16 cellular contexts compared by ENCODE assay signal in genomic region chr12:22164101-22164500, GRCh38.
A peak's percentile ranks its signal among the peaks of the same experiment; 100 is the strongest.
DNase-seq lines count a peak whose midpoint lies in the region; ATAC-seq and TF ChIP-seq lines count a peak whose summit lies in the region.
"Had no signal": no experiment of that assay in that cellular context is flagged by ENCODE, and none has a peak within 500 bp of the region (broad histone marks: within the 10 kb centered on the region; RNA-seq: fewer than 3 reads in every experiment).

No MANE protein-coding gene starts in this region.

- H3K9me3 Mint-ChIP-seq in CD4-positive, alpha-beta T cell = no peaks in the 10 kb centered on the region
- H3K9me3 Mint-ChIP-seq in T-helper 2 cell treated with Interferon-gamma antibody and Interleukin-4, amounts not matched to agents 5 μg/mL and 100 μg/mL, for 36 hours = peaks cover 3% of the 10 kb centered on the region
- H3K9me3 Mint-ChIP-seq in activated T-helper 2 cell treated with anti-CD3 and anti-CD28 coated beads, Interferon-gamma antibody, Interleukin-2, Interleukin-4, amounts not matched to agents 10 μg/mL and 5 μg/mL and 100 μg/mL, durations not matched to agents 14 hours and 24 hours and 36 hours = peaks cover 3% of the 10 kb centered on the region
- H3K9me3 Mint-ChIP-seq in type B pancreatic cell = no peaks in the 10 kb centered on the region

- peak overlapping the region; percentile 57 for H3K4me3 Mint-ChIP-seq in CD4-positive, alpha-beta T cell
- H3K4me3 Mint-ChIP-seq in T-helper 2 cell treated with Interferon-gamma antibody and Interleukin-4, amounts not matched to agents 5 μg/mL and 100 μg/mL, for 36 hours = no peak overlapping the region
- H3K4me3 Mint-ChIP-seq in activated T-helper 2 cell treated with anti-CD3 and anti-CD28 coated beads, Interferon-gamma antibody, Interleukin-2, Interleukin-4, amounts not matched to agents 10 μg/mL and 5 μg/mL and 100 μg/mL, durations not matched to agents 14 hours and 24 hours and 36 hours (ENCODE audit: low read depth) = no peak overlapping the region
- H3K4me3 Mint-ChIP-seq in type B pancreatic cell = no peak overlapping the region

- intact Hi-C loops in CD4-positive, alpha-beta T cell (cut with DNase I, micrococcal nuclease) = loop anchor here (10.0 kb wide), 3 partner anchors 59 to 469 kb away; partner anchors contain the start of gene ST8SIA1 (in 1 of the 2)
- intact Hi-C loops in left colon (cut with DNase I, micrococcal nuclease) = no loop called here
- intact Hi-C loops in activated T-helper 2 cell treated with anti-CD3 and anti-CD28 coated beads, Interferon-gamma antibody, Interleukin-2, Interleukin-4, amounts not matched to agents 10 μg/mL and 5 μg/mL and 100 μg/mL, durations not matched to agents 14 hours and 24 hours and 36 hours (cut with micrococcal nuclease) = no loop called here

- TF ChIP-seq CTCF in CD4-positive, alpha-beta T cell (IDR thresholded peaks at IDR 0.05) = no peak
- no peak for TF ChIP-seq CTCF in type B pancreatic cell (conservative IDR thresholded peaks at IDR 0.05)

- no peaks in the 10 kb centered on the region for H3K36me3 Mint-ChIP-seq in CD4-positive, alpha-beta T cell (ENCODE audit: low read depth)
- H3K36me3 Mint-ChIP-seq in T-helper 2 cell treated with Interferon-gamma antibody and Interleukin-4, amounts not matched to agents 5 μg/mL and 100 μg/mL, for 36 hours (ENCODE audit: low read depth) = peaks cover 1% of the 10 kb centered on the region
- no peaks in the 10 kb centered on the region for H3K36me3 Mint-ChIP-seq in activated T-helper 2 cell treated with anti-CD3 and anti-CD28 coated beads, Interferon-gamma antibody, Interleukin-2, Interleukin-4, amounts not matched to agents 10 μg/mL and 5 μg/mL and 100 μg/mL, durations not matched to agents 14 hours and 24 hours and 36 hours (ENCODE audit: low read depth)
- no peaks in the 10 kb centered on the region for H3K36me3 Mint-ChIP-seq in type B pancreatic cell

- peak overlapping the region; percentile 78 for H3K27ac Mint-ChIP-seq in CD4-positive, alpha-beta T cell
- H3K27ac Mint-ChIP-seq in T-helper 2 cell treated with Interferon-gamma antibody and Interleukin-4, amounts not matched to agents 5 μg/mL and 100 μg/mL, for 36 hours = peak overlapping the region; percentile 53
- H3K27ac Mint-ChIP-seq in activated T-helper 2 cell treated with anti-CD3 and anti-CD28 coated beads, Interferon-gamma antibody, Interleukin-2, Interleukin-4, amounts not matched to agents 10 μg/mL and 5 μg/mL and 100 μg/mL, durations not matched to agents 14 hours and 24 hours and 36 hours = no peak overlapping the region
- no peak overlapping the region for H3K27ac Mint-ChIP-seq in type B pancreatic cell

- H3K27me3 Mint-ChIP-seq in CD4-positive, alpha-beta T cell = no peaks in the 10 kb centered on the region
- no peaks in the 10 kb centered on the region for H3K27me3 Mint-ChIP-seq in T-helper 2 cell treated with Interferon-gamma antibody and Interleukin-4, amounts not matched to agents 5 μg/mL and 100 μg/mL, for 36 hours (ENCODE audit: low read depth)
- H3K27me3 Mint-ChIP-seq in activated T-helper 2 cell treated with anti-CD3 and anti-CD28 coated beads, Interferon-gamma antibody, Interleukin-2, Interleukin-4, amounts not matched to agents 10 μg/mL and 5 μg/mL and 100 μg/mL, durations not matched to agents 14 hours and 24 hours and 36 hours (ENCODE audit: low read depth) = no peaks in the 10 kb centered on the region
- no peaks in the 10 kb centered on the region for H3K27me3 Mint-ChIP-seq in type B pancreatic cell

- POLR2A ChIA-PET in CD4-positive, alpha-beta T cell (lab: Charles Lee) = interaction anchor here (0.9 to 1.5 kb wide), 4 partner anchors 10 to 171 kb away, joined by 3 to 6 read pairs (median 5); partner anchors contain the start of gene CMAS

- in situ Hi-C loops in KBM-7 (cut with MboI; ENCODE audit: low pct_unique_long_range_greater_than_20kb, low sequenced_read_pairs) = no loop called here

- H3K27me3 ChIP-seq in CD4-positive, alpha-beta T cell (ENCODE audit: control insufficient read depth, insufficient read depth, low read length) = no peaks in the 10 kb centered on the region

- CTCF ChIA-PET in CD4-positive, alpha-beta T cell (lab: Charles Lee) = no interaction called here

- peak; percentile 66 for ATAC-seq in CD4-positive, alpha-beta T cell (ENCODE audit: poor library complexity)
- ATAC-seq in left colon = peak; percentile 90
- ATAC-seq: lower lobe of right lung, right cardiac atrium had no signal

- no peaks in the 10 kb centered on the region for H3K9me3 ChIP-seq in CD4-positive, alpha-beta T cell (ENCODE audit: control insufficient read depth, low read length)
- H3K9me3 ChIP-seq: lower lobe of right lung had no signal

- peak overlapping the region; percentile 5 for H3K27ac ChIP-seq in CD4-positive, alpha-beta T cell (ENCODE audit: low read depth, low read length)
- H3K27ac ChIP-seq in substantia nigra (ENCODE audit: low read depth, low read length, poor library complexity, severe bottlenecking) = no peak overlapping the region
- H3K27ac ChIP-seq: lower lobe of right lung, SK-N-MC had no signal

- peaks cover 64% of the 10 kb centered on the region for H3K4me1 Mint-ChIP-seq in CD4-positive, alpha-beta T cell (ENCODE audit: low read depth)
- H3K4me1 Mint-ChIP-seq in T-helper 2 cell treated with Interferon-gamma antibody and Interleukin-4, amounts not matched to agents 5 μg/mL and 100 μg/mL, for 36 hours (ENCODE audit: low read depth) = peaks cover 9% of the 10 kb centered on the region
- peaks cover 13% of the 10 kb centered on the region for H3K4me1 Mint-ChIP-seq in activated T-helper 2 cell treated with anti-CD3 and anti-CD28 coated beads, Interferon-gamma antibody, Interleukin-2, Interleukin-4, amounts not matched to agents 10 μg/mL and 5 μg/mL and 100 μg/mL, durations not matched to agents 14 hours and 24 hours and 36 hours (ENCODE audit: low read depth)
- H3K4me1 Mint-ChIP-seq in type B pancreatic cell (ENCODE audit: unreplicated experiment) = peaks cover 4% of the 10 kb centered on the region

- DNase-seq in CD4-positive, alpha-beta T cell = no peak
- peak; percentile 45 for DNase-seq in KBM-7
- no peak for DNase-seq in T-helper 2 cell treated with Interferon-gamma antibody and Interleukin-4, amounts not matched to agents 5 μg/mL and 100 μg/mL, for 36 hours (ENCODE audit: low spot score)
- peak in 1 of 2 donors; percentile 15 for DNase-seq in left colon
- no peak for DNase-seq in activated T-helper 2 cell treated with anti-CD3 and anti-CD28 coated beads, Interferon-gamma antibody, Interleukin-2, Interleukin-4, amounts not matched to agents 10 μg/mL and 5 μg/mL and 100 μg/mL, durations not matched to agents 14 hours and 24 hours and 36 hours (ENCODE audit: low spot score)
- DNase-seq in substantia nigra (lab: John Stamatoyannopoulos, UW) = no peak
- no peak for DNase-seq in type B pancreatic cell (ENCODE audit: extremely low spot score, unreplicated experiment)
- DNase-seq: activated CD4-positive, alpha-beta T cell treated with anti-CD3 and anti-CD28 coated beads, Interleukin-2, amount 50 U/mL, for 48 hours; amygdala; GOT3; KG1; lower lobe of right lung; NCI-H2081; right cardiac atrium; stimulated activated CD4-positive, alpha-beta T cell treated with anti-CD3 and anti-CD28 coated beads, Interleukin-2, amount 100 ng/mL, for 48 hours had no signal

Comparison
In these comparisons a context has a peak if more than half of its experiments do, and no peak if none do; other contexts are left out.
1. H3K27ac Mint-ChIP-seq: peak in CD4-positive, alpha-beta T cell (single experiment) and T-helper 2 cell treated with Interferon-gamma antibody and Interleukin-4, amounts not matched to agents 5 μg/mL and 100 μg/mL, for 36 hours (single experiment); none in activated T-helper 2 cell treated with anti-CD3 and anti-CD28 coated beads, Interferon-gamma antibody, Interleukin-2, Interleukin-4, amounts not matched to agents 10 μg/mL and 5 μg/mL and 100 μg/mL, durations not matched to agents 14 hours and 24 hours and 36 hours (single experiment) and type B pancreatic cell (single experiment).
2. intact Hi-C loops: an anchor here in CD4-positive, alpha-beta T cell (10.0 kb wide); none called in left colon and activated T-helper 2 cell treated with anti-CD3 and anti-CD28 coated beads, Interferon-gamma antibody, Interleukin-2, Interleukin-4, amounts not matched to agents 10 μg/mL and 5 μg/mL and 100 μg/mL, durations not matched to agents 14 hours and 24 hours and 36 hours.